In genomic region chr7:132575336-132575986, GRCh38 we compare ENCODE assay signal across 8 cellular contexts. TPM values are rescaled to one million over a fixed set of nuclear protein-coding genes. Genes with fewer than 3 reads are reported as not detected.
DNase-seq lines count a peak whose midpoint lies in the region; ATAC-seq and TF ChIP-seq lines count a peak whose summit lies in the region.

No MANE protein-coding gene starts in this region.

- 0% methylated on average over 11 of the region's 34 CpGs; no CpG with 5 or more reads in 1 of the 2 experiments for WGBS in IMR-90 (ENCODE audit: extremely low coverage in 2 of 2, insufficient read length in 1 of 2), 2 experiments

- H3K36me3 Mint-ChIP-seq in activated T-helper 1 cell treated with anti-CD3 and anti-CD28 coated beads, Interleukin-12 subunit alpha, Interleukin-12 subunit beta, Interleukin-2, Interleukin-4 antibody, amounts not matched to agents 30 ng/mL and 10 ng/mL and 1 ng/mL, durations not matched to agents 14 hours and 24 hours and 36 hours (ENCODE audit: low read depth): no peaks in the 10 kb centered on the region

- H3K4me3 Mint-ChIP-seq in activated T-helper 1 cell treated with anti-CD3 and anti-CD28 coated beads, Interleukin-12 subunit alpha, Interleukin-12 subunit beta, Interleukin-2, Interleukin-4 antibody, amounts not matched to agents 30 ng/mL and 10 ng/mL and 1 ng/mL, durations not matched to agents 14 hours and 24 hours and 36 hours: peak overlapping the region; percentile 39

- POLR2A ChIA-PET in IMR-90 (lab: Charles Lee; ENCODE audit: unreplicated experiment): no interaction called here

- no peaks in the 10 kb centered on the region for H3K9me3 Mint-ChIP-seq in activated T-helper 1 cell treated with anti-CD3 and anti-CD28 coated beads, Interleukin-12 subunit alpha, Interleukin-12 subunit beta, Interleukin-2, Interleukin-4 antibody, amounts not matched to agents 30 ng/mL and 10 ng/mL and 1 ng/mL, durations not matched to agents 14 hours and 24 hours and 36 hours

- H3K18ac ChIP-seq in IMR-90 (ENCODE audit: low read depth, low read length): no peak overlapping the region

- no peak for TF ChIP-seq CTCF in IMR-90 (conservative IDR thresholded peaks at IDR 0.05; ENCODE audit: low read depth, low read length)

- no peak overlapping the region for H3K27ac Mint-ChIP-seq in activated T-helper 1 cell treated with anti-CD3 and anti-CD28 coated beads, Interleukin-12 subunit alpha, Interleukin-12 subunit beta, Interleukin-2, Interleukin-4 antibody, amounts not matched to agents 30 ng/mL and 10 ng/mL and 1 ng/mL, durations not matched to agents 14 hours and 24 hours and 36 hours

- H2BK120ac ChIP-seq in IMR-90 (ENCODE audit: low read depth, low read length): no peak overlapping the region

- peak overlapping the region; percentile 97 for H3K4me2 ChIP-seq in BLaER1
- no peak overlapping the region; the same call in 1 of the 2 replicates for H3K4me2 ChIP-seq in IMR-90 (ENCODE audit: low read depth, low read length)

- DNase-seq in IMR-90 (peak; percentile 18), head of caudate nucleus (peak; percentile 39 to 88 (median 70)), nucleus accumbens (lab: John Stamatoyannopoulos, UW) (peak in 44 of 56 donors; percentile 3 to 80 (median 42)), NCI-H2029 treated with DMSO at 0.1 percent for 48 hours (lab: John Stamatoyannopoulos, UW) (no peak)
- DNase-seq in activated T-helper 1 cell treated with anti-CD3 and anti-CD28 coated beads, Interleukin-12 subunit alpha, Interleukin-12 subunit beta, Interleukin-2, Interleukin-4 antibody, amounts not matched to agents 30 ng/mL and 10 ng/mL and 1 ng/mL, durations not matched to agents 14 hours and 24 hours and 36 hours (ENCODE audit: low spot score): no peak

- H3K79me1 ChIP-seq in IMR-90 (ENCODE audit: low read depth in 1 of 2, low read length in 2 of 2): no peaks in the 10 kb centered on the region

- H4K5ac ChIP-seq in IMR-90 (ENCODE audit: low read depth, low read length): no peak overlapping the region

- peaks cover 25% of the 10 kb centered on the region for H3K4me1 Mint-ChIP-seq in activated T-helper 1 cell treated with anti-CD3 and anti-CD28 coated beads, Interleukin-12 subunit alpha, Interleukin-12 subunit beta, Interleukin-2, Interleukin-4 antibody, amounts not matched to agents 30 ng/mL and 10 ng/mL and 1 ng/mL, durations not matched to agents 14 hours and 24 hours and 36 hours (ENCODE audit: low read depth)

- no peak overlapping the region for H4K8ac ChIP-seq in IMR-90 (ENCODE audit: low read depth in 2 of 2, low read length in 2 of 2)

- H2AK9ac ChIP-seq in IMR-90 (replicated peaks; ENCODE audit: low read depth, low read length, poor library complexity): no peak overlapping the region

- no peak overlapping the region for H2BK5ac ChIP-seq in IMR-90 (ENCODE audit: low read depth, low read length, poor library complexity, severe bottlenecking)

- no peak overlapping the region for H2BK20ac ChIP-seq in IMR-90 (ENCODE audit: low read depth, low read length)

- H3K9me3 ChIP-seq in BLaER1 (no peaks in the 10 kb centered on the region), IMR-90 (ENCODE audit: control insufficient read depth, insufficient read depth, low read length) (no peaks in the 10 kb centered on the region)

- H3K4ac ChIP-seq in IMR-90 (ENCODE audit: low read depth, low read length): no peak overlapping the region

- dilution Hi-C loops in IMR-90 (cut with HindIII; ENCODE audit: low sequenced_read_pairs, unreplicated experiment): no loop called here

- H3K23ac ChIP-seq in IMR-90 (ENCODE audit: low read depth, low read length): no peak overlapping the region

- no peak overlapping the region for H2AK5ac ChIP-seq in IMR-90 (ENCODE audit: low read depth, low read length)

- intact Hi-C loops in IMR-90 (cut with micrococcal nuclease): no loop called here
- intact Hi-C loops in activated T-helper 1 cell treated with anti-CD3 and anti-CD28 coated beads, Interleukin-12 subunit alpha, Interleukin-12 subunit beta, Interleukin-2, Interleukin-4 antibody, amounts not matched to agents 30 ng/mL and 10 ng/mL and 1 ng/mL, durations not matched to agents 14 hours and 24 hours and 36 hours (cut with micrococcal nuclease): loop anchor here (5.0 kb wide), 2 partner anchors 48 to 888 kb away; no protein-coding TSS in a partner anchor
- intact Hi-C loops in head of caudate nucleus (cut with DNase I): loop anchor here (10.0 kb wide), 1 partner anchor 881 kb away; no protein-coding TSS in a partner anchor

- in situ Hi-C loops in IMR-90 (cut with MboI; ENCODE audit: low sequenced_read_pairs): loop anchor here (10.0 to 25.0 kb wide), 2 partner anchors 251 to 613 kb away; no protein-coding TSS in a partner anchor

- H4K20me1 ChIP-seq in BLaER1: peaks cover 57% of the 10 kb centered on the region
- H4K20me1 ChIP-seq in IMR-90 (ENCODE audit: insufficient read depth, low read length): no peaks in the 10 kb centered on the region

- H3K4me3 ChIP-seq in BLaER1: peak overlapping the region; percentile 70
- H3K4me3 ChIP-seq in IMR-90 (ENCODE audit: insufficient read depth, low read depth, low read length): no peak overlapping the region

- no TSS peak for BruUV-seq in IMR-90 (replicated peaks; lab: Mats Ljungman, UMichigan)

- peaks cover 79% of the 10 kb centered on the region for H3K27me3 Mint-ChIP-seq in activated T-helper 1 cell treated with anti-CD3 and anti-CD28 coated beads, Interleukin-12 subunit alpha, Interleukin-12 subunit beta, Interleukin-2, Interleukin-4 antibody, amounts not matched to agents 30 ng/mL and 10 ng/mL and 1 ng/mL, durations not matched to agents 14 hours and 24 hours and 36 hours (ENCODE audit: insufficient read depth)

- H3K27ac ChIP-seq in BLaER1 (no peak overlapping the region), IMR-90 (ENCODE audit: insufficient read depth, low read length) (no peak overlapping the region)

- H3K27me3 ChIP-seq in BLaER1 (peaks cover 75% of the 10 kb centered on the region), IMR-90 (ENCODE audit: control insufficient read depth, insufficient read depth, low read length) (peaks cover 55% of the 10 kb centered on the region)

- no peak overlapping the region for H3K14ac ChIP-seq in IMR-90 (replicated peaks; ENCODE audit: low read depth, low read length)

- no peak overlapping the region for H4K91ac ChIP-seq in IMR-90 (ENCODE audit: insufficient read depth, low read depth, low read length)

- no peak overlapping the region for H3K56ac ChIP-seq in IMR-90 (ENCODE audit: extremely low read depth, insufficient read depth, low read length)

- TF ChIP-seq POLR2A in IMR-90 (IDR thresholded peaks at IDR 0.05; ENCODE audit: low read depth, low read length): no peak

- H3K9ac ChIP-seq in BLaER1 (no peak overlapping the region), IMR-90 (ENCODE audit: low read depth, low read length) (no peak overlapping the region)

- H2BK15ac ChIP-seq in IMR-90 (ENCODE audit: low read depth, low read length): no peak overlapping the region

- TF ChIP-seq RAD21 in IMR-90 (IDR thresholded peaks at IDR 0.05; ENCODE audit: low read length): no peak

- peaks cover 20% of the 10 kb centered on the region for H3K4me1 ChIP-seq in BLaER1
- H3K4me1 ChIP-seq in IMR-90 (ENCODE audit: control insufficient read depth, insufficient read depth, low read length): 0 out of 2 replicates have a peak, but pooled peaks cover 2% of the 10 kb centered on the region

- ATAC-seq in IMR-90 (ENCODE audit: low read depth): peak; percentile 46
- no peak for ATAC-seq in HG03039 (IDR thresholded peaks at IDR 0.05; ENCODE audit: unreplicated experiment)
- ATAC-seq in HG03469 (IDR thresholded peaks at IDR 0.05; ENCODE audit: unreplicated experiment): no peak

- H2AFZ ChIP-seq in IMR-90 (replicated peaks; ENCODE audit: low read length, poor library complexity): no peak overlapping the region

- H3K36me3 ChIP-seq in BLaER1 (no peaks in the 10 kb centered on the region), IMR-90 (ENCODE audit: control insufficient read depth, insufficient read depth, low read length) (no peaks in the 10 kb centered on the region)

- no peaks in the 10 kb centered on the region for H3K9me1 ChIP-seq in IMR-90 (ENCODE audit: insufficient read depth, low read length)

- CTCF ChIA-PET in IMR-90 (lab: Yijun Ruan, JAX): no interaction called here

TF ChIP-seq in IMR-90, 13 proteins besides CTCF, POLR2A, EP300 and RAD21 (continues in another document):
- TF ChIP-seq MXI1 (IDR thresholded peaks at IDR 0.05; ENCODE audit: borderline replicate concordance, low read depth, low read length) (no peak), ELK1 (IDR thresholded peaks at IDR 0.05; ENCODE audit: borderline replicate concordance, low read depth, low read length) (no peak), SMC3 (IDR thresholded peaks at IDR 0.05; ENCODE audit: low read depth, low read length) (no peak), CEBPB (IDR thresholded peaks at IDR 0.05; ENCODE audit: low read depth, low read length) (no peak), NFE2L2 (IDR thresholded peaks at IDR 0.05; ENCODE audit: low read depth, low read length) (no peak), RFX5 (IDR thresholded peaks at IDR 0.05; ENCODE audit: low read depth, low read length) (no peak), RCOR1 (IDR thresholded peaks at IDR 0.05; ENCODE audit: insufficient replicate concordance, low read length) (no peak), MAZ (IDR thresholded peaks at IDR 0.05; ENCODE audit: borderline replicate concordance, low read depth, low read length) (no peak), FOS (IDR thresholded peaks at IDR 0.05; ENCODE audit: low read depth, low read length) (no peak), CHD1 (IDR thresholded peaks at IDR 0.05; ENCODE audit: low read depth, low read length) (no peak)

RNA-seq across cellular contexts. Expression of gene PLXNA4, which starts 0.8 kb away (rescaled TPM):
- under 0.01 TPM in 2 replicates for total RNA-seq in IMR-90 (2012; rRNA removed)
- under 0.01 and 0.01 TPM in 2 replicates for polyA plus RNA-seq in IMR-90 (2012; rRNA removed)
- polyA plus RNA-seq in IMR-90 (2012; cell fraction: cytosol; rRNA removed): under 0.01 TPM in 1 of 2 replicates, not detected in the other
- under 0.01 and 0.01 TPM in 2 replicates for polyA plus RNA-seq in IMR-90 (2012; cell fraction: nucleus; rRNA removed; ENCODE audit: low replicate concordance)
- total RNA-seq in activated T-helper 1 cell treated with anti-CD3 and anti-CD28 coated beads, Interleukin-12 subunit alpha, Interleukin-12 subunit beta, Interleukin-2, Interleukin-4 antibody, amounts not matched to agents 30 ng/mL and 10 ng/mL and 1 ng/mL, durations not matched to agents 14 hours and 24 hours and 36 hours: 0.13 and 0.15 TPM in 2 replicates

Comparison
In these comparisons a context has a peak if more than half of its experiments do, and no peak if none do; other contexts are left out.
1. DNase-seq: peak in IMR-90 (single experiment), head of caudate nucleus (42 of 42) and nucleus accumbens (44 of 56); none in activated T-helper 1 cell treated with anti-CD3 and anti-CD28 coated beads, Interleukin-12 subunit alpha, Interleukin-12 subunit beta, Interleukin-2, Interleukin-4 antibody, amounts not matched to agents 30 ng/mL and 10 ng/mL and 1 ng/mL, durations not matched to agents 14 hours and 24 hours and 36 hours (single experiment) and NCI-H2029 treated with DMSO at 0.1 percent for 48 hours (single experiment).